ENCODE assay signal across 17 cellular contexts in the genomic region with DNA sequence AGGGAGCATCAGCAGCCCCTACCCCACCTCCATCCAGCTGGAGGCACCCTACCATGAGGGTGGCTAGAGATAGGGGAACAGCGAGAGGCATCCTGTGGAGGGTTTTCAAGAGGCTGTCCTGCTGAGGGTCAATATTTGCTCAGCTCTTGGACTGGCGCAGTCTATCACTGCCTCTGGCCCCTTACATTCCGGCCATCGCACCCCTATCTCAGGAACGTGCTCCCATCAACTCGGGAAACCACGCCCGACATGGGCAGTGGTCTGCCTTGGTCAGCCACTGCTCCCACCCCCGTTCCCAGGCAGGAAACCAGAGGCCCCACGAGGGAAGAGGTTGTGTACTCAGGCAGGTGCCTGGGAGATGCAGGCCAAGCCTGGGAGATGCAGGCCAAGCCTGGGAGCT. TPM values are rescaled to one million over a fixed set of nuclear protein-coding genes. Genes with fewer than 3 reads are reported as not detected.
DNase-seq lines count a peak whose midpoint lies in the region; ATAC-seq lines count a peak whose summit lies in the region.
"Had no signal": no experiment of that assay in that cellular context is flagged by ENCODE, and none has a peak within 500 bp of the region (broad histone marks: within the 10 kb centered on the region; RNA-seq: fewer than 3 reads in every experiment).

No MANE protein-coding gene starts in this region.

- peak overlapping the region; percentile 10 for H2BK5ac ChIP-seq in neuronal stem cell (ENCODE audit: low read length)

- WGBS in neuronal stem cell (ENCODE audit: extremely low coverage in 2 of 2, insufficient read length in 2 of 2, insufficient replicate concordance in 1 of 2), 2 donors: no CpG with 5 or more reads among the region's 10 CpGs

- no peak overlapping the region for H3K4me2 ChIP-seq in neuronal stem cell (ENCODE audit: insufficient read depth, low read length, poor library complexity, severe bottlenecking)

- H3K4me1 ChIP-seq in neuronal stem cell (ENCODE audit: control insufficient read depth in 2 of 2, insufficient read depth in 1 of 2, low read depth in 1 of 2, low read length in 2 of 2): peaks cover 0 to 6% of the 10 kb centered on the region in 2 donors

- H2AFZ ChIP-seq in neuronal stem cell (ENCODE audit: low read length): no peak overlapping the region

- no peak overlapping the region for H4K91ac ChIP-seq in neuronal stem cell (ENCODE audit: low read depth, low read length, poor library complexity)

- H3K4me3 ChIP-seq in neuronal stem cell (ENCODE audit: low read length in 2 of 2): no peak overlapping the region
- H3K4me3 ChIP-seq: Peyer's patch, SJSA1 had no signal

- peak overlapping the region; percentile 83 for H3K18ac ChIP-seq in neuronal stem cell (ENCODE audit: low read length)

- peak overlapping the region; percentile 36 for H2AK5ac ChIP-seq in neuronal stem cell (ENCODE audit: low read depth, low read length)

- DNase-seq in NCI-H510A treated with DMSO at 0.1 percent for 48 hours (lab: John Stamatoyannopoulos, UW): peak; percentile 78
- no peak for DNase-seq in NCI-H510A (lab: John Stamatoyannopoulos, UW)
- peak; percentile 65 for DNase-seq in DMS53 treated with DMSO at 0.1 percent for 48 hours (lab: John Stamatoyannopoulos, UW; ENCODE audit: unreplicated experiment)
- DNase-seq in NCI-H345 treated with DMSO at 0.1 percent for 48 hours (lab: John Stamatoyannopoulos, UW; ENCODE audit: unreplicated experiment): peak; percentile 38
- no peak for DNase-seq in neuronal stem cell (ENCODE audit: low spot score)
- DNase-seq in NOMO-1 treated with dmso at 0.1 percent for 144 hours (lab: John Stamatoyannopoulos, UW; ENCODE audit: unreplicated experiment): no peak
- DNase-seq in Ammon's horn (ENCODE audit: low spot score): no peak
- DNase-seq: 8988T, DMS 273 treated with DMSO at 0.1 percent for 48 hours, H7, HFFc6, NCI-H2029 treated with DMSO at 0.1 percent for 48 hours, NCI-H446, Peyer's patch, T-helper 1 cell had no signal

- no peak overlapping the region for H3K23ac ChIP-seq in neuronal stem cell (ENCODE audit: low read depth, low read length, poor library complexity)

- no peak overlapping the region for H3K27ac ChIP-seq in neuronal stem cell (replicated peaks; ENCODE audit: low read length)
- H3K27ac ChIP-seq: Peyer's patch, SJSA1 had no signal

- H3K9me3 ChIP-seq in neuronal stem cell (replicated peaks in 1 of 2; ENCODE audit: control insufficient read depth in 2 of 2, insufficient read depth in 1 of 2, low read depth in 1 of 2, low read length in 2 of 2): no peaks in the 10 kb centered on the region
- H3K9me3 ChIP-seq: Peyer's patch, SJSA1 had no signal

- no peaks in the 10 kb centered on the region for H3K36me3 ChIP-seq in neuronal stem cell (replicated peaks in 1 of 2; ENCODE audit: control insufficient read depth in 2 of 2, insufficient read depth in 2 of 2, low read length in 2 of 2)
- H3K36me3 ChIP-seq: Peyer's patch, SJSA1 had no signal

- no peak overlapping the region for H4K8ac ChIP-seq in neuronal stem cell (ENCODE audit: low read depth, low read length)

- H3K79me1 ChIP-seq in neuronal stem cell (ENCODE audit: low read depth, low read length): no peaks in the 10 kb centered on the region

- H3K27me3 ChIP-seq in neuronal stem cell (ENCODE audit: control insufficient read depth in 3 of 3, insufficient read depth in 3 of 3, low read depth in 1 of 3, low read length in 3 of 3): peaks cover 0 to 53% (median 0%) of the 10 kb centered on the region in 3 experiments
- H3K27me3 ChIP-seq: Peyer's patch, SJSA1 had no signal

- peak overlapping the region; percentile 84 for H2BK15ac ChIP-seq in neuronal stem cell (ENCODE audit: low read length)

- peak overlapping the region; percentile 88 for H2BK12ac ChIP-seq in neuronal stem cell (ENCODE audit: low read length)

- no peak overlapping the region for H3K14ac ChIP-seq in neuronal stem cell (ENCODE audit: low read length)

- H3K9ac ChIP-seq in neuronal stem cell (ENCODE audit: low read depth, low read length, poor library complexity): no peak overlapping the region

- H2BK120ac ChIP-seq in neuronal stem cell (ENCODE audit: low read depth, low read length): no peak overlapping the region

- peak overlapping the region; percentile 13 for H3K4ac ChIP-seq in neuronal stem cell (ENCODE audit: low read length)

- no peak for ATAC-seq in HG03520 (IDR thresholded peaks at IDR 0.05; ENCODE audit: unreplicated experiment)

RNA-seq across cellular contexts. Expression of a gene that starts 57.9 kb away (rescaled TPM):
- polyA plus RNA-seq in neuronal stem cell (2013, experiment 1 of 2): 29.0 TPM
- polyA plus RNA-seq in neuronal stem cell (2013, experiment 2 of 2): 29.1 TPM

Comparison
In these comparisons a context has a peak if more than half of its experiments do, and no peak if none do; other contexts are left out.
1. DNase-seq: peak in NCI-H510A treated with DMSO at 0.1 percent for 48 hours (single experiment), DMS53 treated with DMSO at 0.1 percent for 48 hours (single experiment) and NCI-H345 treated with DMSO at 0.1 percent for 48 hours (single experiment); none in NCI-H510A (single experiment), neuronal stem cell (single experiment), NOMO-1 treated with dmso at 0.1 percent for 144 hours (single experiment) and Ammon's horn (single experiment).